Comparison of ENCODE assay signal across 1 cellular context in the genomic region with DNA sequence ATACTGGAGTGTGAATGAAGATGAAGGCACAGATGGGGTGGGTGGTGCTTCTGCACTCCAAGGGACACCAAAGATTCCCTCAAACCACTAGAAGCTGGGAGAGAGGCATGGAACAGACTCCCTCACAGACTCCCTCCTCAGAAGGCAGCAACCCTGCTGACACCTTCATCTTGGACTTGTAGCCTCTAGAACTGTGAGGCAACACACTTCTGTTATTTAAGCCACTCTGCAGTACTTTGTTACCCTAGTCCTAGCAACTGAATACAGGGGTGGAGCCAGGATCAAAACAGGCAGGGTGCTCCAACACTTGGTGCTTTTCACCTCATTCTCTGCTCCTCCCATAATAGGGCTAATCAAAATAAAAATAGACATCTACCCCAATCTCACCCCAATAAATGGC.
TF ChIP-seq lines count a peak whose summit lies in the region.

No MANE protein-coding gene starts in this region.

TF ChIP-seq in K562, 482 proteins besides CTCF, POLR2A, EP300 and RAD21:
- TF ChIP-seq DPF2 (IDR thresholded peaks at IDR 0.05) (no peak), GATAD2A (IDR thresholded peaks at IDR 0.05) (no peak), ZNF785 (CRISPR knock-in tag; IDR thresholded peaks at IDR 0.05) (no peak), POLR2H (tag; IDR thresholded peaks at IDR 0.05; ENCODE audit: low read depth) (no peak), POLR2AphosphoS2 (IDR thresholded peaks at IDR 0.05; ENCODE audit: low read length) (no peak), PCBP2 (IDR thresholded peaks at IDR 0.05; ENCODE audit: low read depth, low read length, poor library complexity, severe bottlenecking) (no peak), HMGN3 (IDR thresholded peaks at IDR 0.05; ENCODE audit: borderline replicate concordance, extremely low read depth, insufficient read length, low read depth, low read length) (no peak), SOX6 (IDR thresholded peaks at IDR 0.05) (no peak), ZNF717 (CRISPR knock-in tag; IDR thresholded peaks at IDR 0.05) (no peak), ZNF224 (CRISPR knock-in tag; IDR thresholded peaks at IDR 0.05) (no peak), FOXA1 (IDR thresholded peaks at IDR 0.05; ENCODE audit: borderline replicate concordance) (no peak), ZKSCAN8 (CRISPR knock-in tag; IDR thresholded peaks at IDR 0.05) (no peak), PREB (CRISPR knock-in tag; IDR thresholded peaks at IDR 0.05) (no peak), ZNF197 (CRISPR knock-in tag; IDR thresholded peaks at IDR 0.05; ENCODE audit: low read depth) (no peak), MECOM (CRISPR knock-in tag; IDR thresholded peaks at IDR 0.05) (no peak), HIVEP1 (CRISPR knock-in tag; IDR thresholded peaks at IDR 0.05) (no peak)
